Comparison of ENCODE assay signal across 21 cellular contexts in genomic region chr7:127337581-127337980, GRCh38. TPM values are rescaled to one million over a fixed set of nuclear protein-coding genes. Genes with fewer than 3 reads are reported as not detected.
DNase-seq lines count a peak whose midpoint lies in the region; ATAC-seq and TF ChIP-seq lines count a peak whose summit lies in the region.
"Had no signal": no experiment of that assay in that cellular context is flagged by ENCODE, and none has a peak within 500 bp of the region (broad histone marks: within the 10 kb centered on the region; RNA-seq: fewer than 3 reads in every experiment).

No MANE protein-coding gene starts in this region.

- no peaks in the 10 kb centered on the region for H3K27me3 ChIP-seq in SJCRH30
- H3K27me3 ChIP-seq in heart left ventricle: peaks cover 0 to 2% (median 0%) of the 10 kb centered on the region in 9 donors
- H3K27me3 ChIP-seq in stomach: no peaks in the 10 kb centered on the region
- H3K27me3 ChIP-seq: BE2C had no signal

- intact Hi-C loops in heart left ventricle (cut with DNase I): no loop called here
- intact Hi-C loops in left ventricle myocardium superior (cut with micrococcal nuclease): no loop called here
- intact Hi-C loops in stomach (cut with DNase I; ENCODE audit: low total_unique reads): no loop called here

- H3K4me3 ChIP-seq in SJCRH30 (no peak overlapping the region), heart left ventricle (no peak overlapping the region), stomach (no peak overlapping the region)
- H3K4me3 ChIP-seq: GM12878 had no signal

- TF ChIP-seq POLR2A in heart left ventricle (IDR thresholded peaks at IDR 0.05) (no peak), stomach (IDR thresholded peaks at IDR 0.05) (no peak)

- H3K9me3 ChIP-seq in SJCRH30 (replicated peaks) (no peaks in the 10 kb centered on the region; the same call in 1 of the 2 replicates), heart left ventricle (peaks cover 0 to 8% (median under 1%) of the 10 kb centered on the region in 12 donors), stomach (peaks cover 0 to 2% (median 0%) of the 10 kb centered on the region in 4 donors)
- H3K9me3 ChIP-seq: BE2C had no signal

- WGBS in heart left ventricle, 4 donors: 39 to 55% (median 47%) methylated on average over 5 of the region's 5 CpGs
- 32 to 52% (median 44%) methylated on average over 5 of the region's 5 CpGs for WGBS in stomach, 5 donors

- peak; percentile 72 to 97 (median 80) for ATAC-seq in heart left ventricle
- ATAC-seq in left ventricle myocardium superior: peak; percentile 99
- ATAC-seq: GM12878, HCT116 had no signal

- TF ChIP-seq CTCF in heart left ventricle (IDR thresholded peaks at IDR 0.05) (no peak), stomach (IDR thresholded peaks at IDR 0.05) (no peak)

- H3K4me1 ChIP-seq in SJCRH30 (peaks cover 26% of the 10 kb centered on the region), heart left ventricle (peaks cover 0 to 5% (median 0%) of the 10 kb centered on the region in 12 donors), stomach (no peaks in the 10 kb centered on the region)
- H3K4me1 ChIP-seq: BE2C had no signal

- DNase-seq in SJCRH30 (no peak), heart left ventricle (peak in 4 of 5 donors; percentile 12 to 60 (median 42)), left ventricle myocardium superior (peak; percentile 50), stomach (peak; percentile 28), superior temporal gyrus (ENCODE audit: extremely low spot score) (no peak), NCI-H2107 treated with DMSO at 0.1 percent for 48 hours (lab: John Stamatoyannopoulos, UW; ENCODE audit: unreplicated experiment) (no peak), COLO668 (lab: John Stamatoyannopoulos, UW; ENCODE audit: unreplicated experiment) (no peak)
- DNase-seq: ACHN; BE2C; C1 segment of cervical spinal cord; Calu3; CD4-positive, alpha-beta T cell; DMS53; DND-41; EL; GOT3; H7; HFFc6 had no signal

- H3K36me3 ChIP-seq in SJCRH30: no peaks in the 10 kb centered on the region
- H3K36me3 ChIP-seq in heart left ventricle: no peaks in the 10 kb centered on the region
- H3K36me3 ChIP-seq in stomach: no peaks in the 10 kb centered on the region
- H3K36me3 ChIP-seq: BE2C had no signal

- H3K27ac ChIP-seq in SJCRH30 (peak overlapping the region; percentile 86; the same call in 1 of the 2 replicates), heart left ventricle (peak overlapping the region in 2 of 12 donors; percentile 21 to 54), stomach (no peak overlapping the region)
- H3K27ac ChIP-seq: HL-60 had no signal

- TF ChIP-seq EP300 in stomach (IDR thresholded peaks at IDR 0.05): no peak

RNA-seq across cellular contexts. Expression of gene ZNF800, which starts 54.9 kb away (rescaled TPM):
- total RNA-seq in SJCRH30 (2014; rRNA removed; shearing (Covaris generic)): 25.5 and 30.1 TPM in 2 replicates
- total RNA-seq in heart left ventricle (10 to 100 TPM; 20.3 to 34.7 (median 22.9) TPM), left ventricle myocardium superior (20.8 TPM), stomach (10 to 100 TPM in 4 of 5 donors, 1 to 10 TPM in 1; 9.3 to 41.9 (median 32.6) TPM)
- polyA plus RNA-seq in heart left ventricle (1 to 10 TPM; 4.2 to 7.4 TPM), stomach (1 to 10 TPM; 3.8 to 7.0 (median 6.4) TPM)

Comparison
In these comparisons a context has a peak if more than half of its experiments do, and no peak if none do; other contexts are left out.
1. DNase-seq: peak in heart left ventricle (4 of 5), left ventricle myocardium superior (single experiment) and stomach (single experiment); none in SJCRH30 (0 of 2), superior temporal gyrus (single experiment), NCI-H2107 treated with DMSO at 0.1 percent for 48 hours (single experiment) and COLO668 (single experiment).